ENCODE assay signal across 9 cellular contexts in the genomic region with DNA sequence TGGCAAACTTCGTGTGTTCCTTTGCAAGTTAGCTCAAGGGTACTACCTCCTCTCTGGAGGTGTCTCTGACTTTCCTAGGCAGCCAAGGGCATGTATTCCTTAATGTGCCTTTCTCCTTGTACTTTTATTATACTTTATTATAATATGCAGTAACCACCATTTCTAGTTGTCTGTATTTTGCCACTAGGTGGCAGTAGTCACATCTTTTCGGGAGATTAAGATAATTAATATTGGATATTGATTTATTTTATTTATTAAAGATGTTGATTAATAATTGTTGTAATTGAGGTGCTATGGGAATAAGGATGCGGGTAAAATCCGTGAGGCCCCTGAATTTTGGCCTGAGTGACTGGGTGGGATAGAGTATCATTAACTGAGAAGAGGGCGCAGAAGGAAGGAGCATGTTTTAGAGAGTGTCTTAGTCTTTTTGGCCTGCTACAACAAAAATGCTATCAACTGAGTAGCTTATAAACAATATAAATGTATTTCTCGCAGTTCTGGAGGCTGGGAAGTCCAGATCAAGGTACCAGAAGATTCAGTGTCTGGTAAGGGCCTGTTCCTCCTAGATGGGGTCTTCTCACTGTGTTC.
DNase-seq lines count a peak whose midpoint lies in the region; ATAC-seq and TF ChIP-seq lines count a peak whose summit lies in the region.
"Had no signal": no experiment of that assay in that cellular context is flagged by ENCODE, and none has a peak within 500 bp of the region (broad histone marks: within the 10 kb centered on the region; RNA-seq: fewer than 3 reads in every experiment).

No MANE protein-coding gene starts in this region.

- H3K4me3 ChIP-seq in AG10803 (ENCODE audit: low read length) = no peak overlapping the region
- no peak overlapping the region for H3K4me3 ChIP-seq in adrenal gland
- H3K4me3 ChIP-seq in liver (ENCODE audit: low read depth in 1 of 3, low read length in 3 of 3) = no peak overlapping the region

- no peak overlapping the region for H4K5ac ChIP-seq in H9 (ENCODE audit: insufficient read length, low read depth, low read length)

- peak; percentile 9 for DNase-seq in AG10803 (ENCODE audit: low read depth)
- no peak for DNase-seq in H9
- no peak for DNase-seq in adrenal gland
- no peak for DNase-seq in glomerular visceral epithelial cell (ENCODE audit: extremely low spot score)
- DNase-seq in NCI-H526 treated with DMSO at 0.1 percent for 48 hours (lab: John Stamatoyannopoulos, UW) = no peak
- DNase-seq: activated T-cell treated with anti-CD3 and anti-CD28 coated beads, Interleukin-2, amount 50 U/mL, for 1 hour had no signal

- H3K27ac Mint-ChIP-seq in H9 = no peak overlapping the region

- 100% methylated on average over 2 of the region's 6 CpGs for WGBS in H9 (ENCODE audit: extremely low coverage, insufficient read length, low lambda C conversion rate)
- WGBS in adrenal gland, 4 donors = 47 to 70% (median 55%) methylated on average over 6 of the region's 6 CpGs
- WGBS in liver = 74% methylated on average over 6 of the region's 6 CpGs

- H3K27me3 ChIP-seq in H9 (ENCODE audit: insufficient read depth, low read length) (no peaks in the 10 kb centered on the region), adrenal gland (no peaks in the 10 kb centered on the region), liver (ENCODE audit: control insufficient read depth in 4 of 4, insufficient read depth in 4 of 4, low read length in 3 of 4) (no peaks in the 10 kb centered on the region)

- no peaks in the 10 kb centered on the region for H3K36me3 Mint-ChIP-seq in H9 (ENCODE audit: insufficient read depth in 1 of 3, low read depth in 3 of 3)

- H3K4ac ChIP-seq in H9 (ENCODE audit: low read depth, low read length) = no peak overlapping the region

- TF ChIP-seq CTCF in AG10803 (conservative IDR thresholded peaks at IDR 0.05; ENCODE audit: low read length) = peak; percentile 49
- peak; percentile 78 for TF ChIP-seq CTCF in H9 (conservative IDR thresholded peaks at IDR 0.05)
- peak; percentile 25 to 79 (median 42) for TF ChIP-seq CTCF in adrenal gland (IDR thresholded peaks at IDR 0.05)
- TF ChIP-seq CTCF in liver (IDR thresholded peaks at IDR 0.05; ENCODE audit: low read depth, low read length, missing input control) = peak; percentile 30

- no peak overlapping the region for H2BK5ac ChIP-seq in H9 (ENCODE audit: insufficient read length, low read length)

- no peaks in the 10 kb centered on the region for H3K9me3 Mint-ChIP-seq in H9

- H3K23me2 ChIP-seq in H9 (ENCODE audit: insufficient read length, low read depth, low read length, poor library complexity, severe bottlenecking) = no peaks in the 10 kb centered on the region

- H3T11ph ChIP-seq in H9 (ENCODE audit: low read length) = no peak overlapping the region

- intact Hi-C loops in adrenal gland (cut with DNase I) = loop anchor here in 1 of 2 donors (5.0 kb wide), 1 partner anchor 251 kb away; no protein-coding TSS in a partner anchor

- no peaks in the 10 kb centered on the region for H3K4me1 Mint-ChIP-seq in H9

- TF ChIP-seq POLR2A in adrenal gland (IDR thresholded peaks at IDR 0.05) = no peak

- no peak overlapping the region for H2AFZ ChIP-seq in H9 (ENCODE audit: low read length)

- no peaks in the 10 kb centered on the region for H3K27me3 Mint-ChIP-seq in H9 (ENCODE audit: low read depth)

- no peak overlapping the region for H3K27ac ChIP-seq in H9 (ENCODE audit: insufficient read length, low read depth, low read length)
- no peak overlapping the region for H3K27ac ChIP-seq in adrenal gland
- no peak overlapping the region for H3K27ac ChIP-seq in liver (ENCODE audit: low read depth in 1 of 2, low read length in 2 of 2)

- H3K79me1 ChIP-seq in H9 (ENCODE audit: insufficient read depth, low read depth, low read length, poor library complexity, severe bottlenecking) = no peaks in the 10 kb centered on the region

- no peak overlapping the region for H3K56ac ChIP-seq in H9 (ENCODE audit: insufficient read length, low read depth, low read length)

- no peak overlapping the region for H2BK20ac ChIP-seq in H9 (ENCODE audit: low read depth, low read length, poor library complexity, severe bottlenecking)

- H4K20me1 ChIP-seq in H9 (ENCODE audit: control insufficient read depth, insufficient read depth, insufficient read length) = no peaks in the 10 kb centered on the region

- H3K4me1 ChIP-seq in H9 (ENCODE audit: insufficient read depth, low read length) (peaks cover 2% of the 10 kb centered on the region; the same call in 1 of the 2 replicates), adrenal gland (replicated peaks in 1 of 2) (peaks cover 0 to 6% of the 10 kb centered on the region in 2 donors), liver (ENCODE audit: control insufficient read depth in 4 of 4, insufficient read depth in 4 of 4, low read length in 3 of 4) (no peaks in the 10 kb centered on the region)

- H3K9ac ChIP-seq in H9 (ENCODE audit: extremely low read depth, insufficient read length, low read length) = no peak overlapping the region
- H3K9ac ChIP-seq in liver (ENCODE audit: low read depth in 1 of 2, low read length in 2 of 2) = no peak overlapping the region

- no peak overlapping the region for H2AK5ac ChIP-seq in H9 (ENCODE audit: insufficient read length, low read length)

- no peak overlapping the region for H2BK12ac ChIP-seq in H9 (ENCODE audit: insufficient read length, low read depth, low read length)

- no peaks in the 10 kb centered on the region for H3K36me3 ChIP-seq in adrenal gland (replicated peaks in 1 of 2)
- H3K36me3 ChIP-seq in liver (ENCODE audit: control insufficient read depth in 4 of 4, insufficient read depth in 3 of 4, low read depth in 1 of 4, low read length in 3 of 4) = no peaks in the 10 kb centered on the region

- no peak overlapping the region for H3K14ac ChIP-seq in H9 (ENCODE audit: insufficient read depth, low read length)

- no peak overlapping the region for H3K18ac ChIP-seq in H9 (ENCODE audit: insufficient read length, low read depth, low read length)

- H2BK15ac ChIP-seq in H9 (ENCODE audit: low read depth, low read length) = no peak overlapping the region

- no peak overlapping the region for H3K4me2 ChIP-seq in H9 (ENCODE audit: insufficient read depth, insufficient read length, low read length)

- no peak overlapping the region for H4K8ac ChIP-seq in H9 (replicated peaks; ENCODE audit: insufficient read length, low read depth, low read length)

- ATAC-seq in GM21825 (IDR thresholded peaks at IDR 0.05; ENCODE audit: unreplicated experiment) (no peak), GM18511 (IDR thresholded peaks at IDR 0.05; ENCODE audit: unreplicated experiment) (no peak)

- no peak overlapping the region for H3K4me3 Mint-ChIP-seq in H9

- H3K23ac ChIP-seq in H9 (ENCODE audit: insufficient read length, low read depth, low read length) = no peak overlapping the region

- no peaks in the 10 kb centered on the region for H3K9me3 ChIP-seq in H9 (ENCODE audit: control insufficient read depth, low read depth, low read length)
- no peaks in the 10 kb centered on the region for H3K9me3 ChIP-seq in adrenal gland (replicated peaks in 1 of 3)
- no peaks in the 10 kb centered on the region for H3K9me3 ChIP-seq in liver (ENCODE audit: control insufficient read depth in 4 of 4, low read length in 3 of 4)

- no peak overlapping the region for H2BK120ac ChIP-seq in H9 (ENCODE audit: low read depth, low read length, poor library complexity, severe bottlenecking)

- no peaks in the 10 kb centered on the region for H3K79me2 ChIP-seq in H9 (ENCODE audit: insufficient read depth, low read length)

- peak; percentile 51 to 68 for TF ChIP-seq RAD21 in liver (IDR thresholded peaks at IDR 0.05)

- no peak overlapping the region for H4K91ac ChIP-seq in H9 (ENCODE audit: insufficient read length, low read depth, low read length)

TF ChIP-seq in liver, 16 proteins besides CTCF, POLR2A, EP300 and RAD21 (continues in another document):
- TF ChIP-seq YY1 (IDR thresholded peaks at IDR 0.05) = no peak
- TF ChIP-seq ZBTB33 (IDR thresholded peaks at IDR 0.05) = no peak
- TF ChIP-seq SP1 (IDR thresholded peaks at IDR 0.05) = no peak
- no peak for TF ChIP-seq GABPA (IDR thresholded peaks at IDR 0.05 in 1 of 2, conservative IDR thresholded peaks at IDR 0.05 in 1 of 2)
- no peak for TF ChIP-seq HNF4G (IDR thresholded peaks at IDR 0.05)
- TF ChIP-seq HNF4A (conservative IDR thresholded peaks at IDR 0.05) = no peak
